In genomic region chr6:35736293-35736894, GRCh38 we compare ENCODE assay signal across 8 cellular contexts. TPM values are rescaled to one million over a fixed set of nuclear protein-coding genes. Genes with fewer than 3 reads are reported as not detected.
DNase-seq lines count a peak whose midpoint lies in the region; ATAC-seq, FAIRE-seq and TF ChIP-seq lines count a peak whose summit lies in the region.

No MANE protein-coding gene starts in this region.

- no peak for FAIRE-seq in small intestine (lab: Jason Lieb, UNC)

- no peak for TF ChIP-seq POLR2A in GM18505 (IDR thresholded peaks at IDR 0.05; ENCODE audit: borderline replicate concordance, extremely low read depth, insufficient read depth, insufficient read length)

- 67% methylated on average over 7 of the region's 7 CpGs for WGBS in right cardiac atrium
- 66 to 69% (median 67%) methylated on average over 7 of the region's 7 CpGs for WGBS in small intestine, 3 donors

- ATAC-seq in right cardiac atrium: peak; percentile 17 to 23
- ATAC-seq in GM18505 (IDR thresholded peaks at IDR 0.05; ENCODE audit: unreplicated experiment): no peak
- ATAC-seq in HG02970 (IDR thresholded peaks at IDR 0.05; ENCODE audit: low FRiP score, unreplicated experiment): no peak

- H3K27me3 ChIP-seq in right cardiac atrium (ENCODE audit: control insufficient read depth, insufficient read depth) (no peaks in the 10 kb centered on the region), small intestine (ENCODE audit: control insufficient read depth in 2 of 2, insufficient read depth in 2 of 2, low read length in 2 of 2) (no peaks in the 10 kb centered on the region)

- peak; percentile 81 for TF ChIP-seq CTCF in LNCaP clone FGC (IDR thresholded peaks at IDR 0.05; ENCODE audit: control insufficient read depth, extremely low read depth, insufficient read depth)

- H3K4me1 ChIP-seq in right cardiac atrium (ENCODE audit: control insufficient read depth, insufficient read depth, low read length) (peaks cover 12% of the 10 kb centered on the region), small intestine (ENCODE audit: control insufficient read depth in 2 of 2, insufficient read depth in 1 of 2, low read depth in 1 of 2, low read length in 1 of 2) (peaks cover 11 to 12% of the 10 kb centered on the region in 2 donors)

- peak; percentile 62 for DNase-seq in EH (ENCODE audit: low read depth)
- no peak for DNase-seq in LNCaP clone FGC (ENCODE audit: low read depth)
- peak; percentile 52 to 77 (median 75) for DNase-seq in T-helper 2 cell
- DNase-seq in amniotic stem cell (lab: John Stamatoyannopoulos, UW): peak; percentile 11
- peak; percentile 65 to 89 (median 86) for DNase-seq in right cardiac atrium
- DNase-seq in small intestine: peak; percentile 86

- no peaks in the 10 kb centered on the region for H3K9me3 ChIP-seq in right cardiac atrium (ENCODE audit: control insufficient read depth, low read length)
- no peaks in the 10 kb centered on the region for H3K9me3 ChIP-seq in small intestine (ENCODE audit: control insufficient read depth, low read depth)

- H3K4me3 ChIP-seq in LNCaP clone FGC (ENCODE audit: low read depth, low read length) (no peak overlapping the region), right cardiac atrium (ENCODE audit: low read length) (no peak overlapping the region), small intestine (ENCODE audit: low read depth in 1 of 2, low read length in 2 of 2) (no peak overlapping the region)

- intact Hi-C loops in right cardiac atrium (cut with DNase I): loop anchor here (2.0 to 5.0 kb wide), 5 partner anchors 152 to 214 kb away; no protein-coding TSS in a partner anchor

- H3K36me3 ChIP-seq in small intestine (ENCODE audit: control insufficient read depth in 2 of 2, insufficient read depth in 2 of 2, low read length in 2 of 2): no peaks in the 10 kb centered on the region

- H3K27ac ChIP-seq in right cardiac atrium (ENCODE audit: low read length): no peak overlapping the region
- H3K27ac ChIP-seq in small intestine (ENCODE audit: low read depth in 1 of 2, low read length in 1 of 2): no peak overlapping the region

RNA-seq across cellular contexts. Expression of gene ARMC12, which starts 0.4 kb away (rescaled TPM):
- total RNA-seq in right cardiac atrium: under 1 TPM in 1 of 4 donors, not detected in 3; 0.31 TPM
- polyA plus RNA-seq in right cardiac atrium (0.32 TPM), small intestine (1 to 10 TPM in 1 of 3 donors, under 1 TPM in 1, not detected in 1; 0.72 to 2.5 TPM)

RNA-seq across cellular contexts. Expression of gene CLPSL2, which starts 40.0 kb away (rescaled TPM):
- total RNA-seq in right cardiac atrium: not detected
- polyA plus RNA-seq in right cardiac atrium (not detected), small intestine (not detected)

RNA-seq across cellular contexts. Expression of gene CLPSL1, which starts 44.4 kb away (rescaled TPM):
- total RNA-seq in right cardiac atrium: not detected
- not detected for polyA plus RNA-seq in right cardiac atrium
- polyA plus RNA-seq in small intestine: not detected

RNA-seq across cellular contexts. Expression of gene FKBP5, which starts 47.7 kb away (rescaled TPM):
- 100 to 1,000 TPM; 109 to 155 (median 111) TPM for total RNA-seq in right cardiac atrium
- polyA plus RNA-seq in right cardiac atrium (75.0 TPM), small intestine (100 to 1,000 TPM in 2 of 3 donors, 10 to 100 TPM in 1; 62.7 to 150 (median 115) TPM)

Comparison
In these comparisons a context has a peak if more than half of its experiments do, and no peak if none do; other contexts are left out.
1. ATAC-seq: peak in right cardiac atrium (2 of 2); none in GM18505 (single experiment) and HG02970 (single experiment).